Comparison of ENCODE assay signal across 8 cellular contexts in genomic region chr13:33544308-33544707, GRCh38.
A peak's percentile ranks its signal among the peaks of the same experiment; 100 is the strongest.
DNase-seq lines count a peak whose midpoint lies in the region; ATAC-seq and TF ChIP-seq lines count a peak whose summit lies in the region.

No MANE protein-coding gene starts in this region.

- H2AFZ ChIP-seq in neural progenitor cell (replicated peaks) = no peak overlapping the region

- H3K4me2 ChIP-seq in neural progenitor cell = peak overlapping the region; percentile 80

- H3K4me1 ChIP-seq in CD4-positive, CD25-positive, alpha-beta regulatory T cell (ENCODE audit: control insufficient read depth, insufficient read depth, low read length, poor library complexity, severe bottlenecking) = peaks cover 40% of the 10 kb centered on the region
- peaks cover 29% of the 10 kb centered on the region for H3K4me1 ChIP-seq in neural progenitor cell

- no peak for DNase-seq in CD4-positive, CD25-positive, alpha-beta regulatory T cell
- DNase-seq in NAMALWA (ENCODE audit: low spot score) = peak; percentile 17
- DNase-seq in central memory CD8-positive, alpha-beta T cell (ENCODE audit: low spot score in 2 of 2) = no peak
- no peak for DNase-seq in neural progenitor cell (ENCODE audit: low spot score)

- peak overlapping the region; percentile 100 for H3K27ac ChIP-seq in CD4-positive, CD25-positive, alpha-beta regulatory T cell (ENCODE audit: insufficient read depth, low read length, poor library complexity, severe bottlenecking)
- peak overlapping the region; percentile 99 for H3K27ac ChIP-seq in neural progenitor cell

- H3K9me3 Mint-ChIP-seq in CD4-positive, CD25-positive, alpha-beta regulatory T cell = no peaks in the 10 kb centered on the region
- H3K9me3 Mint-ChIP-seq in central memory CD8-positive, alpha-beta T cell = peaks cover 10% of the 10 kb centered on the region
- no peaks in the 10 kb centered on the region for H3K9me3 Mint-ChIP-seq in neural progenitor cell

- no peaks in the 10 kb centered on the region for H4K20me1 ChIP-seq in neural progenitor cell (ENCODE audit: low read depth)

- peaks cover 4% of the 10 kb centered on the region for H3K36me3 Mint-ChIP-seq in CD4-positive, CD25-positive, alpha-beta regulatory T cell
- peaks cover 15% of the 10 kb centered on the region for H3K36me3 Mint-ChIP-seq in central memory CD8-positive, alpha-beta T cell (ENCODE audit: insufficient read depth)
- H3K36me3 Mint-ChIP-seq in neural progenitor cell = no peaks in the 10 kb centered on the region

- no peaks in the 10 kb centered on the region for H3K36me3 ChIP-seq in CD4-positive, CD25-positive, alpha-beta regulatory T cell (ENCODE audit: control insufficient read depth, insufficient read depth, low read length)
- H3K36me3 ChIP-seq in neural progenitor cell = no peaks in the 10 kb centered on the region

- TF ChIP-seq CTCF in neural progenitor cell (IDR thresholded peaks at IDR 0.05) = no peak

- H3K4me3 ChIP-seq in CD4-positive, CD25-positive, alpha-beta regulatory T cell (ENCODE audit: low read depth, low read length) = peak overlapping the region; percentile 98
- peak overlapping the region; percentile 66 for H3K4me3 ChIP-seq in neural progenitor cell

- peak overlapping the region; percentile 100 for H3K27ac Mint-ChIP-seq in CD4-positive, CD25-positive, alpha-beta regulatory T cell
- H3K27ac Mint-ChIP-seq in central memory CD8-positive, alpha-beta T cell (ENCODE audit: low read depth) = peak overlapping the region; percentile 98
- H3K27ac Mint-ChIP-seq in neural progenitor cell = peak overlapping the region; percentile 99

- H3F3A ChIP-seq in neural progenitor cell (ENCODE audit: low read depth) = peaks cover 35% of the 10 kb centered on the region

- H3K9ac ChIP-seq in neural progenitor cell = no peak overlapping the region

- no peak for ATAC-seq in CD4-positive, CD25-positive, alpha-beta regulatory T cell (ENCODE audit: low read depth in 2 of 2)
- no peak for ATAC-seq in central memory CD8-positive, alpha-beta T cell (replicated peaks; ENCODE audit: extremely low read depth, poor library complexity, severe bottlenecking)
- ATAC-seq in HG02840 (IDR thresholded peaks at IDR 0.05; ENCODE audit: low FRiP score, unreplicated experiment) = no peak
- ATAC-seq in HG03108 (IDR thresholded peaks at IDR 0.05; ENCODE audit: unreplicated experiment) = no peak
- ATAC-seq in GM21717 (IDR thresholded peaks at IDR 0.05; ENCODE audit: unreplicated experiment) = no peak
- ATAC-seq in esophagus mucosa = no peak

- H3K79me2 ChIP-seq in neural progenitor cell (ENCODE audit: low read depth) = no peaks in the 10 kb centered on the region

- peaks cover 8% of the 10 kb centered on the region for H3K27me3 Mint-ChIP-seq in CD4-positive, CD25-positive, alpha-beta regulatory T cell
- H3K27me3 Mint-ChIP-seq in central memory CD8-positive, alpha-beta T cell = no peaks in the 10 kb centered on the region
- H3K27me3 Mint-ChIP-seq in neural progenitor cell (ENCODE audit: insufficient read depth, low read depth) = no peaks in the 10 kb centered on the region

- H3K9me3 ChIP-seq in CD4-positive, CD25-positive, alpha-beta regulatory T cell (ENCODE audit: control insufficient read depth in 2 of 2, low read length in 2 of 2) = no peaks in the 10 kb centered on the region
- H3K9me3 ChIP-seq in neural progenitor cell (ENCODE audit: low read depth) = no peaks in the 10 kb centered on the region

- peaks cover 16 to 55% (median 29%) of the 10 kb centered on the region in 4 donors for H3K4me1 Mint-ChIP-seq in CD4-positive, CD25-positive, alpha-beta regulatory T cell
- H3K4me1 Mint-ChIP-seq in central memory CD8-positive, alpha-beta T cell = peaks cover 35% of the 10 kb centered on the region
- H3K4me1 Mint-ChIP-seq in neural progenitor cell = peaks cover 27% of the 10 kb centered on the region

- H3K27me3 ChIP-seq in CD4-positive, CD25-positive, alpha-beta regulatory T cell (ENCODE audit: control insufficient read depth, insufficient read depth, low read length) = no peaks in the 10 kb centered on the region
- H3K27me3 ChIP-seq in neural progenitor cell = no peaks in the 10 kb centered on the region

- peak overlapping the region in 2 of 4 donors; percentile 89 to 98 for H3K4me3 Mint-ChIP-seq in CD4-positive, CD25-positive, alpha-beta regulatory T cell
- no peak overlapping the region for H3K4me3 Mint-ChIP-seq in central memory CD8-positive, alpha-beta T cell
- H3K4me3 Mint-ChIP-seq in neural progenitor cell = peak overlapping the region; percentile 47
